ENCODE assay signal across 18 cellular contexts in genomic region chr14:76911473-76911872, GRCh38.
DNase-seq lines count a peak whose midpoint lies in the region; ATAC-seq and TF ChIP-seq lines count a peak whose summit lies in the region.
"Had no signal": no experiment of that assay in that cellular context is flagged by ENCODE, and none has a peak within 500 bp of the region (broad histone marks: within the 10 kb centered on the region; RNA-seq: fewer than 3 reads in every experiment).

No MANE protein-coding gene starts in this region.

- H3K4me1 Mint-ChIP-seq in CD4-positive, CD25-positive, alpha-beta regulatory T cell = peaks cover 7 to 32% (median 23%) of the 10 kb centered on the region in 4 donors
- peaks cover 32% of the 10 kb centered on the region for H3K4me1 Mint-ChIP-seq in activated T-helper 2 cell treated with anti-CD3 and anti-CD28 coated beads, Interferon-gamma antibody, Interleukin-2, Interleukin-4, amounts not matched to agents 10 μg/mL and 5 μg/mL and 100 μg/mL, durations not matched to agents 14 hours and 24 hours and 36 hours (ENCODE audit: low read depth)
- peaks cover 31% of the 10 kb centered on the region for H3K4me1 Mint-ChIP-seq in nephron progenitor cell
- H3K4me1 Mint-ChIP-seq in stimulated activated effector memory CD8-positive, alpha-beta T cell treated with anti-CD3 and anti-CD28 coated beads, Interleukin-12 subunit alpha, Interleukin-12 subunit beta, amount 100 ng/mL, for 72 hours = peaks cover 28% of the 10 kb centered on the region

- H3K4me1 ChIP-seq in CD4-positive, CD25-positive, alpha-beta regulatory T cell (ENCODE audit: control insufficient read depth, insufficient read depth, low read length, poor library complexity, severe bottlenecking) = peaks cover 19% of the 10 kb centered on the region

- no peak overlapping the region for H3K4me3 ChIP-seq in CD4-positive, CD25-positive, alpha-beta regulatory T cell (ENCODE audit: low read depth, low read length)
- H3K4me3 ChIP-seq: MG63 had no signal

- no peaks in the 10 kb centered on the region for H3K36me3 ChIP-seq in CD4-positive, CD25-positive, alpha-beta regulatory T cell (ENCODE audit: control insufficient read depth, insufficient read depth, low read length)
- H3K36me3 ChIP-seq: MG63 had no signal

- no peak for TF ChIP-seq CTCF in nephron progenitor cell (IDR thresholded peaks at IDR 0.05)

- intact Hi-C loops in activated T-helper 2 cell treated with anti-CD3 and anti-CD28 coated beads, Interferon-gamma antibody, Interleukin-2, Interleukin-4, amounts not matched to agents 10 μg/mL and 5 μg/mL and 100 μg/mL, durations not matched to agents 14 hours and 24 hours and 36 hours (cut with micrococcal nuclease) = no loop called here
- intact Hi-C loops in sciatic nerve (cut with DNase I) = loop anchor here (5.0 to 10.0 kb wide), 3 partner anchors 113 to 156 kb away; partner anchors contain the start of gene IRF2BPL

- H3K9me3 ChIP-seq in CD4-positive, CD25-positive, alpha-beta regulatory T cell (ENCODE audit: control insufficient read depth in 2 of 2, low read length in 2 of 2) = no peaks in the 10 kb centered on the region
- H3K9me3 ChIP-seq: MG63 had no signal

- peaks cover 5% of the 10 kb centered on the region for H3K36me3 Mint-ChIP-seq in CD4-positive, CD25-positive, alpha-beta regulatory T cell
- H3K36me3 Mint-ChIP-seq in activated T-helper 2 cell treated with anti-CD3 and anti-CD28 coated beads, Interferon-gamma antibody, Interleukin-2, Interleukin-4, amounts not matched to agents 10 μg/mL and 5 μg/mL and 100 μg/mL, durations not matched to agents 14 hours and 24 hours and 36 hours (ENCODE audit: low read depth) = peaks cover 6% of the 10 kb centered on the region
- H3K36me3 Mint-ChIP-seq in nephron progenitor cell (ENCODE audit: low read depth) = no peaks in the 10 kb centered on the region
- H3K36me3 Mint-ChIP-seq in stimulated activated effector memory CD8-positive, alpha-beta T cell treated with anti-CD3 and anti-CD28 coated beads, Interleukin-12 subunit alpha, Interleukin-12 subunit beta, amount 100 ng/mL, for 72 hours = no peaks in the 10 kb centered on the region

- no peaks in the 10 kb centered on the region for H3K27me3 ChIP-seq in CD4-positive, CD25-positive, alpha-beta regulatory T cell (ENCODE audit: control insufficient read depth, insufficient read depth, low read length)
- H3K27me3 ChIP-seq: MG63 had no signal

- H3K4me3 Mint-ChIP-seq in CD4-positive, CD25-positive, alpha-beta regulatory T cell = no peak overlapping the region
- no peak overlapping the region for H3K4me3 Mint-ChIP-seq in activated T-helper 2 cell treated with anti-CD3 and anti-CD28 coated beads, Interferon-gamma antibody, Interleukin-2, Interleukin-4, amounts not matched to agents 10 μg/mL and 5 μg/mL and 100 μg/mL, durations not matched to agents 14 hours and 24 hours and 36 hours (ENCODE audit: low read depth)
- H3K4me3 Mint-ChIP-seq in nephron progenitor cell = no peak overlapping the region
- no peak overlapping the region for H3K4me3 Mint-ChIP-seq in stimulated activated effector memory CD8-positive, alpha-beta T cell treated with anti-CD3 and anti-CD28 coated beads, Interleukin-12 subunit alpha, Interleukin-12 subunit beta, amount 100 ng/mL, for 72 hours

- H3K9me3 Mint-ChIP-seq in CD4-positive, CD25-positive, alpha-beta regulatory T cell = no peaks in the 10 kb centered on the region
- no peaks in the 10 kb centered on the region for H3K9me3 Mint-ChIP-seq in activated T-helper 2 cell treated with anti-CD3 and anti-CD28 coated beads, Interferon-gamma antibody, Interleukin-2, Interleukin-4, amounts not matched to agents 10 μg/mL and 5 μg/mL and 100 μg/mL, durations not matched to agents 14 hours and 24 hours and 36 hours
- H3K9me3 Mint-ChIP-seq in nephron progenitor cell = no peaks in the 10 kb centered on the region
- H3K9me3 Mint-ChIP-seq in stimulated activated effector memory CD8-positive, alpha-beta T cell treated with anti-CD3 and anti-CD28 coated beads, Interleukin-12 subunit alpha, Interleukin-12 subunit beta, amount 100 ng/mL, for 72 hours = no peaks in the 10 kb centered on the region

- DNase-seq in DMS 273 (lab: John Stamatoyannopoulos, UW; ENCODE audit: unreplicated experiment) = peak; percentile 41
- no peak for DNase-seq in DMS 273 treated with DMSO at 0.1 percent for 48 hours (lab: John Stamatoyannopoulos, UW)
- DNase-seq in CD4-positive, CD25-positive, alpha-beta regulatory T cell = no peak
- DNase-seq in activated T-helper 2 cell treated with anti-CD3 and anti-CD28 coated beads, Interferon-gamma antibody, Interleukin-2, Interleukin-4, amounts not matched to agents 10 μg/mL and 5 μg/mL and 100 μg/mL, durations not matched to agents 14 hours and 24 hours and 36 hours (ENCODE audit: low spot score) = no peak
- no peak for DNase-seq in nephron progenitor cell
- DNase-seq in stimulated activated effector memory CD8-positive, alpha-beta T cell treated with anti-CD3 and anti-CD28 coated beads, Interleukin-12 subunit alpha, Interleukin-12 subunit beta, amount 100 ng/mL, for 72 hours (ENCODE audit: low spot score in 2 of 2) = no peak
- DNase-seq in T-helper 1 cell = no peak
- DNase-seq in sciatic nerve (ENCODE audit: low spot score) = no peak
- DNase-seq: EL; H7; Karpas-422; MG63; NCI-H1092; NCI-H2107; NCI-H226; NCI-H526 treated with DMSO at 0.1 percent for 48 hours; NK-92 treated with Interleukin-12 subunit alpha and Interleukin-12 subunit beta, amount 100 ng/mL, for 24 hours had no signal

- no peaks in the 10 kb centered on the region for H3K27me3 Mint-ChIP-seq in CD4-positive, CD25-positive, alpha-beta regulatory T cell
- H3K27me3 Mint-ChIP-seq in activated T-helper 2 cell treated with anti-CD3 and anti-CD28 coated beads, Interferon-gamma antibody, Interleukin-2, Interleukin-4, amounts not matched to agents 10 μg/mL and 5 μg/mL and 100 μg/mL, durations not matched to agents 14 hours and 24 hours and 36 hours (ENCODE audit: low read depth) = no peaks in the 10 kb centered on the region
- H3K27me3 Mint-ChIP-seq in nephron progenitor cell (ENCODE audit: low read depth, poor library complexity) = peaks cover 21% of the 10 kb centered on the region

- H3K27ac ChIP-seq in CD4-positive, CD25-positive, alpha-beta regulatory T cell (ENCODE audit: insufficient read depth, low read length, poor library complexity, severe bottlenecking) = no peak overlapping the region
- H3K27ac ChIP-seq: 22Rv1 had no signal

- peak overlapping the region in 2 of 3 donors; percentile 62 to 74 for H3K27ac Mint-ChIP-seq in CD4-positive, CD25-positive, alpha-beta regulatory T cell
- peak overlapping the region; percentile 33 for H3K27ac Mint-ChIP-seq in activated T-helper 2 cell treated with anti-CD3 and anti-CD28 coated beads, Interferon-gamma antibody, Interleukin-2, Interleukin-4, amounts not matched to agents 10 μg/mL and 5 μg/mL and 100 μg/mL, durations not matched to agents 14 hours and 24 hours and 36 hours
- H3K27ac Mint-ChIP-seq in nephron progenitor cell = peak overlapping the region; percentile 24
- no peak overlapping the region for H3K27ac Mint-ChIP-seq in stimulated activated effector memory CD8-positive, alpha-beta T cell treated with anti-CD3 and anti-CD28 coated beads, Interleukin-12 subunit alpha, Interleukin-12 subunit beta, amount 100 ng/mL, for 72 hours

- ATAC-seq in CD4-positive, CD25-positive, alpha-beta regulatory T cell (ENCODE audit: low read depth in 2 of 2) = no peak
- ATAC-seq in stimulated activated effector memory CD8-positive, alpha-beta T cell treated with anti-CD3 and anti-CD28 coated beads, Interleukin-12 subunit alpha, Interleukin-12 subunit beta, amount 100 ng/mL, for 72 hours = no peak
- ATAC-seq in sciatic nerve = no peak
